ENCODE assay signal across 7 cellular contexts in genomic region chr4:162851241-162851758, GRCh38.
DNase-seq lines count a peak whose midpoint lies in the region; ATAC-seq, FAIRE-seq and TF ChIP-seq lines count a peak whose summit lies in the region.
"Not testable (repeated sequence)": the region's sequence is repeated elsewhere in the genome, so short reads cannot be mapped to it uniquely, and the experiment has no call there.

No MANE protein-coding gene starts in this region.

- H3K27me3 ChIP-seq in GM12878 (replicated peaks in 1 of 2; ENCODE audit: control insufficient read depth in 2 of 2, insufficient read depth in 2 of 2, low read length in 1 of 2), result not testable (repeated sequence)

- not testable (repeated sequence) for H3K36me3 ChIP-seq in GM12878 (ENCODE audit: control insufficient read depth in 2 of 2, insufficient read depth in 2 of 2, low read length in 1 of 2)

- ATAC-seq in GM19395 (IDR thresholded peaks at IDR 0.05; ENCODE audit: unreplicated experiment) (peak; percentile 32), HG03432 (IDR thresholded peaks at IDR 0.05; ENCODE audit: unreplicated experiment) (peak; percentile 38), GM12878 (peak; percentile 46)

- CTCF ChIA-PET in GM12878 (lab: Yijun Ruan, JAX), result interaction anchor here (0.9 to 1.6 kb wide), 2 partner anchors 338 to 354 kb away, joined by 3 to 5 read pairs; no protein-coding TSS in a partner anchor

- not testable (repeated sequence) for H3K9me3 ChIP-seq in GM12878 (replicated peaks; ENCODE audit: control insufficient read depth, insufficient read depth, low read length)

- not testable (repeated sequence) for DNase-seq in GM12891 (ENCODE audit: insufficient read length, low spot score); GM12878 (ENCODE audit: low read depth, low spot score)
- DNase-seq in NOMO-1 treated with dmso at 0.1 percent for 144 hours (lab: John Stamatoyannopoulos, UW; ENCODE audit: unreplicated experiment) (peak; percentile 23), kidney tubule cell (ENCODE audit: low spot score) (peak; percentile 45), renal cortical epithelial cell (ENCODE audit: low read depth) (peak; percentile 82)

- SMC1A ChIA-PET in GM12878 (lab: Charles Lee; ENCODE audit: uncharacterized antibody, unreplicated experiment), result not testable (repeated sequence)

- POLR2A ChIA-PET in GM12878 (lab: Charles Lee), result not testable (repeated sequence)

- H3K4me2 ChIP-seq in GM12878 (ENCODE audit: control insufficient read depth, insufficient read depth), result 0 out of 2 replicates have a peak overlapping the region, but pooled peaks have one; percentile 9

- TF ChIP-seq RAD21 in GM12878 (IDR thresholded peaks at IDR 0.05; ENCODE audit: insufficient read depth, low read depth, low read length), result not testable (repeated sequence)

- TF ChIP-seq POLR2A in GM12891 (IDR thresholded peaks at IDR 0.05; ENCODE audit: low read depth, low read length); GM12878 (IDR thresholded peaks at IDR 0.05; ENCODE audit: low read depth, low read length): not testable (repeated sequence)

- not testable (repeated sequence) for H3K79me2 ChIP-seq in GM12878 (ENCODE audit: control insufficient read depth, insufficient read depth, low read length)

- intact Hi-C loops in GM12878 (cut with micrococcal nuclease; ENCODE audit: unreplicated experiment), result not testable (repeated sequence)

- not testable (repeated sequence) for H3K27ac ChIP-seq in GM12878 (ENCODE audit: control insufficient read depth, insufficient read depth)

- TF ChIP-seq CTCF in GM12878 (IDR thresholded peaks at IDR 0.05 in 2 of 3, conservative IDR thresholded peaks at IDR 0.05 in 1 of 3; ENCODE audit: control insufficient read depth in 2 of 3, extremely low read depth in 1 of 3, insufficient read depth in 1 of 3, low read depth in 3 of 3, low read length in 3 of 3), result not testable (repeated sequence)

- H3K9ac ChIP-seq in GM12878 (ENCODE audit: control insufficient read depth, insufficient read depth, low read length), result not testable (repeated sequence)

- H2AFZ ChIP-seq in GM12878 (ENCODE audit: control insufficient read depth, low read depth, low read length), result not testable (repeated sequence)

- H3K4me3 ChIP-seq in GM12878, result not testable (repeated sequence)

- RAD21 ChIA-PET in GM12878 (lab: Charles Lee; ENCODE audit: unreplicated experiment), result not testable (repeated sequence)

- not testable (repeated sequence) for BruUV-seq in GM12878 (replicated peaks; lab: Mats Ljungman, UMichigan)

- not testable (repeated sequence) for TF ChIP-seq EP300 in GM12878 (IDR thresholded peaks at IDR 0.05; ENCODE audit: borderline replicate concordance in 1 of 2, control insufficient read depth in 1 of 2, low read depth in 2 of 2, low read length in 2 of 2)

- peak; percentile 51 for FAIRE-seq in GM12891 (lab: Jason Lieb, UNC)
- not testable (repeated sequence) for FAIRE-seq in GM12878 (lab: Jason Lieb, UNC)

- H4K20me1 ChIP-seq in GM12878 (ENCODE audit: control insufficient read depth, insufficient read depth), result not testable (repeated sequence)

- WGBS in GM12878 (ENCODE audit: insufficient coverage, insufficient replicate concordance, low lambda C conversion rate, missing lambda C conversion rate), result 25% methylated on average over 6 of the region's 6 CpGs

- in situ Hi-C loops in GM12878 (cut with MboI), result not testable (repeated sequence)

- H3K4me1 ChIP-seq in GM12878 (ENCODE audit: control insufficient read depth, insufficient read depth, low read length), result not testable (repeated sequence)

TF ChIP-seq in GM12891, 5 proteins besides CTCF, POLR2A, EP300 and RAD21:
- TF ChIP-seq SPI1 (IDR thresholded peaks at IDR 0.05; ENCODE audit: low read depth, low read length), result peak; percentile 44; the same call in 1 of the 2 replicates
